ENCODE assay signal across 1 cellular context in genomic region chr11:68082478-68082877, GRCh38.
TF ChIP-seq lines count a peak whose summit lies in the region.

No MANE protein-coding gene starts in this region.

TF ChIP-seq in GM23338, 12 proteins besides CTCF, POLR2A, EP300 and RAD21 (continued from another document):
- TF ChIP-seq ZNF462 (CRISPR knock-in tag; IDR thresholded peaks at IDR 0.05) = no peak
- TF ChIP-seq, protein P1, sequence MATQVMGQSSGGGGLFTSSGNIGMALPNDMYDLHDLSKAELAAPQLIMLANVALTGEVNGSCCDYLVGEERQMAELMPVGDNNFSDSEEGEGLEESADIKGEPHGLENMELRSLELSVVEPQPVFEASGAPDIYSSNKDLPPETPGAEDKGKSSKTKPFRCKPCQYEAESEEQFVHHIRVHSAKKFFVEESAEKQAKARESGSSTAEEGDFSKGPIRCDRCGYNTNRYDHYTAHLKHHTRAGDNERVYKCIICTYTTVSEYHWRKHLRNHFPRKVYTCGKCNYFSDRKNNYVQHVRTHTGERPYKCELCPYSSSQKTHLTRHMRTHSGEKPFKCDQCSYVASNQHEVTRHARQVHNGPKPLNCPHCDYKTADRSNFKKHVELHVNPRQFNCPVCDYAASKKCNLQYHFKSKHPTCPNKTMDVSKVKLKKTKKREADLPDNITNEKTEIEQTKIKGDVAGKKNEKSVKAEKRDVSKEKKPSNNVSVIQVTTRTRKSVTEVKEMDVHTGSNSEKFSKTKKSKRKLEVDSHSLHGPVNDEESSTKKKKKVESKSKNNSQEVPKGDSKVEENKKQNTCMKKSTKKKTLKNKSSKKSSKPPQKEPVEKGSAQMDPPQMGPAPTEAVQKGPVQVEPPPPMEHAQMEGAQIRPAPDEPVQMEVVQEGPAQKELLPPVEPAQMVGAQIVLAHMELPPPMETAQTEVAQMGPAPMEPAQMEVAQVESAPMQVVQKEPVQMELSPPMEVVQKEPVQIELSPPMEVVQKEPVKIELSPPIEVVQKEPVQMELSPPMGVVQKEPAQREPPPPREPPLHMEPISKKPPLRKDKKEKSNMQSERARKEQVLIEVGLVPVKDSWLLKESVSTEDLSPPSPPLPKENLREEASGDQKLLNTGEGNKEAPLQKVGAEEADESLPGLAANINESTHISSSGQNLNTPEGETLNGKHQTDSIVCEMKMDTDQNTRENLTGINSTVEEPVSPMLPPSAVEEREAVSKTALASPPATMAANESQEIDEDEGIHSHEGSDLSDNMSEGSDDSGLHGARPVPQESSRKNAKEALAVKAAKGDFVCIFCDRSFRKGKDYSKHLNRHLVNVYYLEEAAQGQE (IDR thresholded peaks at IDR 0.05; ENCODE audit: unreplicated experiment) = no peak
TF ChIP-seq in GM23338: peak in this region for 0.
